8 cellular contexts compared by ENCODE assay signal in genomic region chr17:7579001-7579838, GRCh38. TPM values are rescaled to one million over a fixed set of nuclear protein-coding genes. Genes with fewer than 3 reads are reported as not detected.
DNase-seq lines count a peak whose midpoint lies in the region; ATAC-seq and TF ChIP-seq lines count a peak whose summit lies in the region.

CD68 (plus strand) TSS chr17:7579638; CDS start chr17:7579678, 40 bp downstream.

- H3K23ac ChIP-seq in H9 (ENCODE audit: insufficient read length, low read depth, low read length) = no peak within 1 kb of the TSS

- H3K9me3 ChIP-seq in H9 (ENCODE audit: control insufficient read depth, low read depth, low read length) = no peaks in the 10 kb centered on the region
- no peaks in the 10 kb centered on the region for H3K9me3 ChIP-seq in esophagus squamous epithelium

- no peak within 1 kb of the TSS for H3K4me2 ChIP-seq in H9 (ENCODE audit: insufficient read depth, insufficient read length, low read length)

- TF ChIP-seq CTCF in H9 (conservative IDR thresholded peaks at IDR 0.05) (no peak), esophagus squamous epithelium (IDR thresholded peaks at IDR 0.05) (no peak), natural killer cell (IDR thresholded peaks at IDR 0.05) (no peak)

- no peak within 1 kb of the TSS for H3K9ac ChIP-seq in H9 (ENCODE audit: extremely low read depth, insufficient read length, low read length)

- no peak within 1 kb of the TSS for H4K8ac ChIP-seq in H9 (replicated peaks; ENCODE audit: insufficient read length, low read depth, low read length)

- ATAC-seq in natural killer cell (peak; percentile 11 to 46 (median 38)), GM18498 (IDR thresholded peaks at IDR 0.05; ENCODE audit: unreplicated experiment) (no peak)

- no peak within 1 kb of the TSS for H2BK12ac ChIP-seq in H9 (ENCODE audit: insufficient read length, low read depth, low read length)

- H4K20me1 ChIP-seq in H9 (ENCODE audit: control insufficient read depth, insufficient read depth, insufficient read length) = no peaks in the 10 kb centered on the region

- no peak within 1 kb of the TSS for H3K18ac ChIP-seq in H9 (ENCODE audit: insufficient read length, low read depth, low read length)

- no peak within 1 kb of the TSS for H3K27ac ChIP-seq in H9 (ENCODE audit: insufficient read length, low read depth, low read length)
- H3K27ac ChIP-seq in esophagus squamous epithelium = peak within 1 kb of the TSS; percentile 94 to 97 (median 96)

- no CpG with 5 or more reads among the region's 7 CpGs for WGBS in H9 (ENCODE audit: extremely low coverage, insufficient read length, low lambda C conversion rate)
- 4 to 10% methylated on average over 5 to 7 of the region's 7 CpGs for WGBS in esophagus squamous epithelium, 2 donors

- H3K79me2 ChIP-seq in H9 (ENCODE audit: insufficient read depth, low read length) = peaks cover 6% of the 10 kb centered on the region; the same call in 1 of the 2 replicates

- H3T11ph ChIP-seq in H9 (ENCODE audit: low read length) = no peak within 1 kb of the TSS

- H3K23me2 ChIP-seq in H9 (ENCODE audit: insufficient read length, low read depth, low read length, poor library complexity, severe bottlenecking) = peaks cover 1% of the 10 kb centered on the region

- H3K4me1 Mint-ChIP-seq in H9 (peaks cover 52 to 58% of the 10 kb centered on the region in 2 experiments), natural killer cell (peaks cover 58 to 65% of the 10 kb centered on the region in 2 donors)

- peaks cover 2% of the 10 kb centered on the region for H3K79me1 ChIP-seq in H9 (ENCODE audit: insufficient read depth, low read depth, low read length, poor library complexity, severe bottlenecking)

- DNase-seq in DMS53 (lab: John Stamatoyannopoulos, UW) = peak; percentile 93
- peak; percentile 89 for DNase-seq in H9
- DNase-seq in NOMO-1 treated with dmso at 0.1 percent for 144 hours (lab: John Stamatoyannopoulos, UW; ENCODE audit: unreplicated experiment) = peak; percentile 99
- peak; percentile 89 for DNase-seq in activated CD8-positive, alpha-beta memory T cell treated with anti-CD3 and anti-CD28 coated beads, Interleukin-2, amount 50 U/mL, for 48 hours
- peak; percentile 49 for DNase-seq in esophagus squamous epithelium (lab: John Stamatoyannopoulos, UW)
- DNase-seq in natural killer cell = no peak
- peak; percentile 37 for DNase-seq in superior temporal gyrus (ENCODE audit: extremely low spot score)

- no peak within 1 kb of the TSS for H2BK15ac ChIP-seq in H9 (ENCODE audit: low read depth, low read length)

- H3K14ac ChIP-seq in H9 (ENCODE audit: insufficient read depth, low read length) = no peak within 1 kb of the TSS

- H3K36me3 Mint-ChIP-seq in H9 (ENCODE audit: insufficient read depth in 1 of 3, low read depth in 3 of 3) (peaks cover 45 to 66% (median 54%) of the 10 kb centered on the region in 3 experiments), natural killer cell (peaks cover 15% of the 10 kb centered on the region)

- TF ChIP-seq POLR2A in esophagus squamous epithelium (IDR thresholded peaks at IDR 0.05) = peak in 2 of 4 donors; percentile 80 to 81

- H4K5ac ChIP-seq in H9 (ENCODE audit: insufficient read length, low read depth, low read length) = no peak within 1 kb of the TSS

- H3K9me3 Mint-ChIP-seq in H9 = peaks cover 0 to 3% of the 10 kb centered on the region in 2 experiments; a peak in 1 of 5 replicates
- H3K9me3 Mint-ChIP-seq in natural killer cell = no peaks in the 10 kb centered on the region

- peaks cover 39 to 58% (median 44%) of the 10 kb centered on the region in 3 donors for H3K36me3 ChIP-seq in esophagus squamous epithelium

- no peak within 1 kb of the TSS for H2AFZ ChIP-seq in H9 (ENCODE audit: low read length)

- H4K91ac ChIP-seq in H9 (ENCODE audit: insufficient read length, low read depth, low read length) = no peak within 1 kb of the TSS

- H3K27ac Mint-ChIP-seq in H9 (peak within 1 kb of the TSS; percentile 62 to 98 (median 96)), natural killer cell (peak within 1 kb of the TSS; percentile 93 to 98)

- no peak within 1 kb of the TSS for H2AK5ac ChIP-seq in H9 (ENCODE audit: insufficient read length, low read length)

- no peak within 1 kb of the TSS for H3K56ac ChIP-seq in H9 (ENCODE audit: insufficient read length, low read depth, low read length)

- intact Hi-C loops in esophagus squamous epithelium (cut with DNase I) = no loop called here
- intact Hi-C loops in natural killer cell (cut with micrococcal nuclease) = no loop called here

- 0 out of 2 replicates have a peak, but pooled peaks cover 4% of the 10 kb centered on the region for H3K4me1 ChIP-seq in H9 (ENCODE audit: insufficient read depth, low read length)
- peaks cover 62 to 95% (median 78%) of the 10 kb centered on the region in 3 donors for H3K4me1 ChIP-seq in esophagus squamous epithelium

- H3K4ac ChIP-seq in H9 (ENCODE audit: low read depth, low read length) = no peak within 1 kb of the TSS

- H2BK20ac ChIP-seq in H9 (ENCODE audit: low read depth, low read length, poor library complexity, severe bottlenecking) = no peak within 1 kb of the TSS

- peaks cover 2% of the 10 kb centered on the region for H3K27me3 Mint-ChIP-seq in H9 (ENCODE audit: low read depth)
- H3K27me3 Mint-ChIP-seq in natural killer cell (ENCODE audit: low read depth in 2 of 2) = no peaks in the 10 kb centered on the region

- no peaks in the 10 kb centered on the region for H3K27me3 ChIP-seq in H9 (ENCODE audit: insufficient read depth, low read length)
- H3K27me3 ChIP-seq in esophagus squamous epithelium = no peaks in the 10 kb centered on the region

- H3K4me3 ChIP-seq in esophagus squamous epithelium = peak within 1 kb of the TSS in 3 of 4 donors; percentile 21 to 80 (median 57)

- no peak within 1 kb of the TSS for H2BK5ac ChIP-seq in H9 (ENCODE audit: insufficient read length, low read length)

- H2BK120ac ChIP-seq in H9 (ENCODE audit: low read depth, low read length, poor library complexity, severe bottlenecking) = no peak within 1 kb of the TSS

- H3K4me3 Mint-ChIP-seq in H9 = peak within 1 kb of the TSS; percentile 12 to 43
- peak within 1 kb of the TSS; percentile 69 for H3K4me3 Mint-ChIP-seq in natural killer cell

RNA-seq across cellular contexts. Expression of gene CD68, which starts in this region (rescaled TPM):
- total RNA-seq in H9 (2021) (0.37 and 0.42 TPM in 2 replicates), esophagus squamous epithelium (10 to 100 TPM; 32.1 to 52.9 (median 45.2) TPM), natural killer cell (10 to 100 TPM in 2 of 3 donors, 1 to 10 TPM in 1; 1.4 to 24.7 (median 13.0) TPM)

Comparison
In these comparisons a context has a peak if more than half of its experiments do, and no peak if none do; other contexts are left out.
1. Peak in DNase-seq in H9; RNA of the gene not detected or under 1 TPM.